ENCODE assay signal across 16 cellular contexts in the genomic region with DNA sequence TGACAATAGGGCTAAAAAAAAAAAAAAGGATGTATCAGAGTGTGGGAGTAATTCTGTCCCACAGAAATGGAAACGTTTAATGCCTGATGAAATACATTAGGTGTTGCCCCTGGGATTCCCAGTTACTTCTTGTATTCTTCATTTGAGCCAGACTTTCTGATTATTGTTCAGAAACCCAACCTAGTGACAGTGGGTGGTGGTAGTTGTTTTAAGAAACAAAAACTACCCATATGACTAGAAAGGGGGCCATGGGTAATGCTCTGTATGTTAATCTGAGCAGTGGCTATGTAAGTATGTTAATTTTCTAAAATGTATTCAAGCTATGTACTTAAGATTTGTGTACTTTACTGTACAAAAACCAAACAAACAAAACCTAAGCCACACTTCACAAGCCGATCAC.
DNase-seq lines count a peak whose midpoint lies in the region; ATAC-seq and TF ChIP-seq lines count a peak whose summit lies in the region.
"Had no signal": no experiment of that assay in that cellular context is flagged by ENCODE, and none has a peak within 500 bp of the region (broad histone marks: within the 10 kb centered on the region; RNA-seq: fewer than 3 reads in every experiment).

No MANE protein-coding gene starts in this region.

- no peak overlapping the region for H3K4me3 Mint-ChIP-seq in CD14-positive monocyte
- H3K4me3 Mint-ChIP-seq: activated CD8-positive, alpha-beta memory T cell treated with anti-CD3 and anti-CD28 coated beads, Interleukin-2, amount 10 ng/mL, durations not matched to agents 7 days and 5 days; activated naive CD4-positive, alpha-beta T cell treated with anti-CD3 and anti-CD28 coated beads, Interleukin-2, amount 10 ng/mL, durations not matched to agents 7 days and 5 days had no signal

- peaks cover 0 to 2% (median 0%) of the 10 kb centered on the region in 7 donors for H3K9me3 Mint-ChIP-seq in CD14-positive monocyte
- H3K9me3 Mint-ChIP-seq: activated naive CD4-positive, alpha-beta T cell treated with anti-CD3 and anti-CD28 coated beads, Interleukin-2, amount 10 ng/mL, durations not matched to agents 7 days and 5 days had no signal

- no peaks in the 10 kb centered on the region for H3K36me3 Mint-ChIP-seq in CD14-positive monocyte
- H3K36me3 Mint-ChIP-seq: activated CD8-positive, alpha-beta memory T cell treated with anti-CD3 and anti-CD28 coated beads, Interleukin-2, amount 10 ng/mL, durations not matched to agents 7 days and 5 days; activated naive CD4-positive, alpha-beta T cell treated with anti-CD3 and anti-CD28 coated beads, Interleukin-2, amount 10 ng/mL, durations not matched to agents 7 days and 5 days had no signal

- H3K27me3 Mint-ChIP-seq in CD14-positive monocyte (ENCODE audit: low read depth in 3 of 3) = peaks cover 0 to 3% (median 3%) of the 10 kb centered on the region in 3 donors

- no peak overlapping the region for H2AFZ ChIP-seq in mammary epithelial cell (ENCODE audit: low read depth, low read length)

- H3K4me3 ChIP-seq in GM12865 (ENCODE audit: low read depth, low read length) (no peak overlapping the region), mammary epithelial cell (replicated peaks in 1 of 3; ENCODE audit: insufficient read depth in 1 of 3, low read depth in 2 of 3, low read length in 3 of 3) (no peak overlapping the region)
- H3K4me3 ChIP-seq: body of pancreas, dorsolateral prefrontal cortex had no signal

- peaks cover 15% of the 10 kb centered on the region for H3K79me2 ChIP-seq in mammary epithelial cell (ENCODE audit: insufficient read depth, low read length)

- H4K20me1 ChIP-seq in mammary epithelial cell (ENCODE audit: insufficient read depth, low read length) = no peaks in the 10 kb centered on the region

- no peak overlapping the region for H3K9ac ChIP-seq in mammary epithelial cell (ENCODE audit: insufficient read depth, low read length)

- peak; percentile 63 for ATAC-seq in GM19035 (IDR thresholded peaks at IDR 0.05; ENCODE audit: unreplicated experiment)
- peak; percentile 95 for ATAC-seq in HG02884 (IDR thresholded peaks at IDR 0.05; ENCODE audit: unreplicated experiment)
- ATAC-seq in GM18502 (IDR thresholded peaks at IDR 0.05; ENCODE audit: poor library complexity, unreplicated experiment) = no peak
- ATAC-seq in GM21390 (IDR thresholded peaks at IDR 0.05; ENCODE audit: unreplicated experiment) = no peak
- ATAC-seq: activated CD8-positive, alpha-beta memory T cell treated with anti-CD3 and anti-CD28 coated beads, Interleukin-2, amount 10 ng/mL, durations not matched to agents 7 days and 5 days; body of pancreas; esophagus mucosa had no signal

- CTCF ChIA-PET in mammary epithelial cell (lab: Charles Lee; ENCODE audit: low non-redundant PET) = no interaction called here

- H3K4me2 ChIP-seq in mammary epithelial cell (ENCODE audit: insufficient read depth, low read depth, low read length) = no peak overlapping the region

- H3K4me1 Mint-ChIP-seq in CD14-positive monocyte = peaks cover 5% of the 10 kb centered on the region
- H3K4me1 Mint-ChIP-seq: activated CD8-positive, alpha-beta memory T cell treated with anti-CD3 and anti-CD28 coated beads, Interleukin-2, amount 10 ng/mL, durations not matched to agents 7 days and 5 days; activated naive CD4-positive, alpha-beta T cell treated with anti-CD3 and anti-CD28 coated beads, Interleukin-2, amount 10 ng/mL, durations not matched to agents 7 days and 5 days had no signal

- intact Hi-C loops in mammary epithelial cell (cut with micrococcal nuclease) (no loop called here), CD14-positive monocyte (cut with micrococcal nuclease) (no loop called here)

- H3K27me3 ChIP-seq in mammary epithelial cell (ENCODE audit: insufficient read depth, low read length) = no peaks in the 10 kb centered on the region
- H3K27me3 ChIP-seq: body of pancreas, dorsolateral prefrontal cortex had no signal

- BruUV-seq in mammary epithelial cell (replicated peaks; lab: Mats Ljungman, UMichigan) = TSS peak; percentile 10

- H3K9me3 ChIP-seq in mammary epithelial cell (replicated peaks; ENCODE audit: insufficient read depth, low read length) = no peaks in the 10 kb centered on the region
- H3K9me3 ChIP-seq: body of pancreas had no signal

- TF ChIP-seq CTCF in GM12865 (IDR thresholded peaks at IDR 0.05; ENCODE audit: insufficient read depth, low read depth, low read length, missing control alignments) = no peak
- TF ChIP-seq CTCF in mammary epithelial cell (conservative IDR thresholded peaks at IDR 0.05 in 1 of 2, IDR thresholded peaks at IDR 0.05 in 1 of 2; ENCODE audit: extremely low read depth in 1 of 2, insufficient read depth in 1 of 2, low read depth in 1 of 2, low read length in 2 of 2) = no peak
- TF ChIP-seq CTCF in CD14-positive monocyte (IDR thresholded peaks at IDR 0.05) = no peak

- dilution Hi-C loops in mammary epithelial cell (cut with HindIII; ENCODE audit: low sequenced_read_pairs) = no loop called here

- DNase-seq in GM12865 (ENCODE audit: low read depth) (peak; percentile 2), mammary epithelial cell (no peak), DMS79 treated with DMSO at 0.1 percent for 48 hours (lab: John Stamatoyannopoulos, UW) (no peak), CD14-positive monocyte (ENCODE audit: low spot score) (no peak)
- DNase-seq: activated CD8-positive, alpha-beta memory T cell treated with anti-CD3 and anti-CD28 coated beads, Interleukin-2, amount 10 ng/mL, durations not matched to agents 7 days and 5 days; activated naive CD4-positive, alpha-beta T cell treated with anti-CD3 and anti-CD28 coated beads, Interleukin-2, amount 10 ng/mL, durations not matched to agents 7 days and 5 days; dorsolateral prefrontal cortex; MV-4-11; substantia nigra; WERI-Rb-1 had no signal

- 70% methylated on average over 2 of the region's 2 CpGs for WGBS in mammary epithelial cell (ENCODE audit: low coverage, missing lambda C conversion rate)

- in situ Hi-C loops in mammary epithelial cell (cut with MboI; ENCODE audit: low sequenced_read_pairs in 2 of 2) = no loop called here

- H3K4me1 ChIP-seq in mammary epithelial cell (ENCODE audit: insufficient read depth, low read length) = peaks cover 41% of the 10 kb centered on the region

- no peak overlapping the region for H3K27ac Mint-ChIP-seq in CD14-positive monocyte
- H3K27ac Mint-ChIP-seq: activated CD8-positive, alpha-beta memory T cell treated with anti-CD3 and anti-CD28 coated beads, Interleukin-2, amount 10 ng/mL, durations not matched to agents 7 days and 5 days; activated naive CD4-positive, alpha-beta T cell treated with anti-CD3 and anti-CD28 coated beads, Interleukin-2, amount 10 ng/mL, durations not matched to agents 7 days and 5 days had no signal

- H3K36me3 ChIP-seq in mammary epithelial cell (ENCODE audit: insufficient read depth, low read length) = peaks cover 4% of the 10 kb centered on the region

- no peak overlapping the region for H3K27ac ChIP-seq in mammary epithelial cell (ENCODE audit: insufficient read depth, low read depth, low read length)
- H3K27ac ChIP-seq: WERI-Rb-1 had no signal

Comparison
In these comparisons a context has a peak if more than half of its experiments do, and no peak if none do; other contexts are left out.
1. ATAC-seq: peak in GM19035 (single experiment) and HG02884 (single experiment); none in GM18502 (single experiment) and GM21390 (single experiment).